In the genomic region with DNA sequence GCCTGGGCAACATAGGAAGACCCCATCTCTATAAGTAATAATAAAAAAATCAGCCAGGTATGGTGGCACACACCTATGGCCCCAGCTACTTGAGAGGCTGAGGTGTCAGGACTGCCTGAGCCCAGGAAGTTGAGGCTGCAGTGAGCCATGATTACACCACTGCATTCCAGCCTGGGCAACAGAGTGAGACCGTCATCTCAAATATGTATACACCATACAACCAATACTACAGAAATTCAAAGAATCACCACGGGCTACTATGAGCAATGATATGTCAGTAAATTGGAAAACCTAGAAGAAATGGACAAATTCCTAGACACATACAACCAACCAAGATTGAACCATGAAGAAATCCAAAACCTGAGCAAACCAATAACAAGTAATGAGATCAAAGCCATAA, we compare ENCODE assay signal across 27 cellular contexts.
DNase-seq lines count a peak whose midpoint lies in the region; ATAC-seq, FAIRE-seq and TF ChIP-seq lines count a peak whose summit lies in the region.
"Had no signal": no experiment of that assay in that cellular context is flagged by ENCODE, and none has a peak within 500 bp of the region (broad histone marks: within the 10 kb centered on the region; RNA-seq: fewer than 3 reads in every experiment).

No MANE protein-coding gene starts in this region.

- H3K4me3 ChIP-seq in testis: no peak overlapping the region
- H3K4me3 ChIP-seq in right lobe of liver: no peak overlapping the region
- H3K4me3 ChIP-seq: BLaER1, GM12878 had no signal

- no peak for TF ChIP-seq CTCF in testis (IDR thresholded peaks at IDR 0.05)
- no peak for TF ChIP-seq CTCF in GM10266 (IDR thresholded peaks at IDR 0.05; ENCODE audit: control insufficient read depth, insufficient read depth, low read depth, missing control alignments)
- no peak for TF ChIP-seq CTCF in right lobe of liver (IDR thresholded peaks at IDR 0.05)

- no peak for FAIRE-seq in urothelium cell line (lab: Jason Lieb, UNC)
- FAIRE-seq: G401.6, GM12878, GM12892, GM18507 had no signal

- H3K4me1 ChIP-seq in testis (no peaks in the 10 kb centered on the region), right lobe of liver (no peaks in the 10 kb centered on the region)
- H3K4me1 ChIP-seq: BE2C, BLaER1 had no signal

- intact Hi-C loops in testis (cut with DNase I; ENCODE audit: low total_unique reads): no loop called here
- intact Hi-C loops in right lobe of liver (cut with DNase I): no loop called here

- no peaks in the 10 kb centered on the region for H3K27me3 ChIP-seq in testis
- H3K27me3 ChIP-seq in right lobe of liver: no peaks in the 10 kb centered on the region
- H3K27me3 ChIP-seq: BE2C, BLaER1 had no signal

- TF ChIP-seq POLR2A in testis (IDR thresholded peaks at IDR 0.05): no peak
- TF ChIP-seq POLR2A in right lobe of liver (IDR thresholded peaks at IDR 0.05): no peak

- peak overlapping the region; percentile 41 to 44 for H3K27ac ChIP-seq in testis
- H3K27ac ChIP-seq in right lobe of liver: no peak overlapping the region
- H3K27ac ChIP-seq: BLaER1 had no signal

- WGBS in testis, 2 donors: 96% methylated on average over 2 of the region's 2 CpGs
- WGBS in right lobe of liver (ENCODE audit: insufficient coverage, low coverage, low lambda C conversion rate, missing lambda C conversion rate): 100% methylated on average over 2 of the region's 2 CpGs

- no peaks in the 10 kb centered on the region for H3K9me3 ChIP-seq in testis
- H3K9me3 ChIP-seq in right lobe of liver: no peaks in the 10 kb centered on the region
- H3K9me3 ChIP-seq: BE2C, BLaER1 had no signal

- ATAC-seq in HG02642 (IDR thresholded peaks at IDR 0.05; ENCODE audit: poor library complexity, unreplicated experiment) (no peak), right lobe of liver (no peak)
- ATAC-seq: GM12878 had no signal

- peak; percentile 5 for DNase-seq in EL
- DNase-seq in HCEC 1CT: peak; percentile 12
- DNase-seq in kidney tubule cell (ENCODE audit: low spot score): peak; percentile 21
- no peak for DNase-seq in testis
- no peak for DNase-seq in urothelium cell line (ENCODE audit: low spot score)
- DNase-seq in GM10266 (ENCODE audit: extremely low spot score): no peak
- DNase-seq in right lobe of liver: no peak
- DNase-seq: 8988T; ACHN; BE2C; C1 segment of cervical spinal cord; CD4-positive, alpha-beta memory T cell; CD4-positive, CD25-positive, alpha-beta regulatory T cell; CD8-positive, alpha-beta memory T cell; COR-L47; DMS 273 treated with DMSO at 0.1 percent for 48 hours; DMS153; DMS53; DMS79; DND-41; GF-D8 had no signal

- no peaks in the 10 kb centered on the region for H3K36me3 ChIP-seq in testis (ENCODE audit: low read depth, missing control alignments)
- H3K36me3 ChIP-seq in right lobe of liver: no peaks in the 10 kb centered on the region
- H3K36me3 ChIP-seq: BE2C had no signal

Comparison
In these comparisons a context has a peak if more than half of its experiments do, and no peak if none do; other contexts are left out.
1. DNase-seq: peak in EL (single experiment), HCEC 1CT (single experiment) and kidney tubule cell (single experiment); none in testis (single experiment), urothelium cell line (single experiment), GM10266 (single experiment) and right lobe of liver (0 of 3).
2. H3K27ac ChIP-seq: peak in testis (2 of 2); none in right lobe of liver (0 of 3).